In genomic region chr21:38505654-38506523, GRCh38 we compare ENCODE assay signal across 8 cellular contexts. TPM values are rescaled to one million over a fixed set of nuclear protein-coding genes. Genes with fewer than 3 reads are reported as not detected.
DNase-seq lines count a peak whose midpoint lies in the region; ATAC-seq, FAIRE-seq and TF ChIP-seq lines count a peak whose summit lies in the region.

No MANE protein-coding gene starts in this region.

- H3K4me3 Mint-ChIP-seq in type B pancreatic cell = no peak overlapping the region
- no peak overlapping the region for H3K4me3 Mint-ChIP-seq in activated naive CD8-positive, alpha-beta T cell treated with anti-CD3 and anti-CD28 coated beads for 36 hours

- no peaks in the 10 kb centered on the region for H3K9me3 Mint-ChIP-seq in type B pancreatic cell
- no peaks in the 10 kb centered on the region for H3K9me3 Mint-ChIP-seq in activated naive CD8-positive, alpha-beta T cell treated with anti-CD3 and anti-CD28 coated beads for 36 hours

- H3K36me3 Mint-ChIP-seq in type B pancreatic cell = no peaks in the 10 kb centered on the region
- no peaks in the 10 kb centered on the region for H3K36me3 Mint-ChIP-seq in activated naive CD8-positive, alpha-beta T cell treated with anti-CD3 and anti-CD28 coated beads for 36 hours

- no peak for ATAC-seq in HG03469 (IDR thresholded peaks at IDR 0.05; ENCODE audit: unreplicated experiment)

- H3K36me3 ChIP-seq in bronchial epithelial cell (ENCODE audit: control insufficient read depth, insufficient read depth, low read length) = no peaks in the 10 kb centered on the region

- no peak overlapping the region for H3K27ac Mint-ChIP-seq in type B pancreatic cell
- no peak overlapping the region for H3K27ac Mint-ChIP-seq in activated naive CD8-positive, alpha-beta T cell treated with anti-CD3 and anti-CD28 coated beads for 36 hours

- peak; percentile 61 for DNase-seq in DMS53 treated with DMSO at 0.1 percent for 48 hours (lab: John Stamatoyannopoulos, UW; ENCODE audit: unreplicated experiment)
- peak; percentile 82 for DNase-seq in Jurkat, Clone E6-1 (ENCODE audit: low read depth, low spot score)
- peak; percentile 68 for DNase-seq in NOMO-1 treated with DMSO at 0.1 percent for 48 hours (lab: John Stamatoyannopoulos, UW; ENCODE audit: unreplicated experiment)
- peak; percentile 77 for DNase-seq in bronchial epithelial cell (ENCODE audit: low read depth)
- DNase-seq in kidney tubule cell (ENCODE audit: low spot score) = peak; percentile 65
- no peak for DNase-seq in type B pancreatic cell (ENCODE audit: extremely low spot score, unreplicated experiment)
- no peak for DNase-seq in activated naive CD8-positive, alpha-beta T cell treated with anti-CD3 and anti-CD28 coated beads for 36 hours

- H3K4me1 Mint-ChIP-seq in type B pancreatic cell (ENCODE audit: unreplicated experiment) = peaks cover 31% of the 10 kb centered on the region
- peaks cover 1% of the 10 kb centered on the region for H3K4me1 Mint-ChIP-seq in activated naive CD8-positive, alpha-beta T cell treated with anti-CD3 and anti-CD28 coated beads for 36 hours

- H3K27me3 ChIP-seq in bronchial epithelial cell (ENCODE audit: control insufficient read depth, insufficient read depth, low read length) = no peaks in the 10 kb centered on the region

- H3K4me3 ChIP-seq in Jurkat, Clone E6-1 (ENCODE audit: low read length) = no peak overlapping the region
- H3K4me3 ChIP-seq in bronchial epithelial cell (ENCODE audit: low read depth, low read length) = no peak overlapping the region

- no peak for FAIRE-seq in bronchial epithelial cell (lab: Jason Lieb, UNC)

- TF ChIP-seq CTCF in bronchial epithelial cell (IDR thresholded peaks at IDR 0.05; ENCODE audit: insufficient read depth, low read length, severe bottlenecking) (peak; percentile 68), type B pancreatic cell (conservative IDR thresholded peaks at IDR 0.05) (peak; percentile 83)

- peaks cover 8% of the 10 kb centered on the region for H3K27me3 Mint-ChIP-seq in type B pancreatic cell
- H3K27me3 Mint-ChIP-seq in activated naive CD8-positive, alpha-beta T cell treated with anti-CD3 and anti-CD28 coated beads for 36 hours = peaks cover 49% of the 10 kb centered on the region

RNA-seq across cellular contexts. Expression of gene ERG, which starts 7.6 kb away (rescaled TPM):
- polyA plus RNA-seq in Jurkat, Clone E6-1 (2012; ENCODE audit: insufficient read depth, insufficient read length) = 2.2 TPM
- total RNA-seq in bronchial epithelial cell = under 0.01 TPM in 1 of 2 replicates, not detected in the other
- total RNA-seq in type B pancreatic cell (ENCODE audit: low replicate concordance) = 6.8 TPM in 1 of 2 replicates, not detected in the other
- total RNA-seq in activated naive CD8-positive, alpha-beta T cell treated with anti-CD3 and anti-CD28 coated beads for 36 hours = not detected

Comparison
In these comparisons a context has a peak if more than half of its experiments do, and no peak if none do; other contexts are left out.
1. DNase-seq: peak in DMS53 treated with DMSO at 0.1 percent for 48 hours (single experiment), Jurkat, Clone E6-1 (single experiment), NOMO-1 treated with DMSO at 0.1 percent for 48 hours (single experiment), bronchial epithelial cell (single experiment) and kidney tubule cell (single experiment); none in type B pancreatic cell (single experiment) and activated naive CD8-positive, alpha-beta T cell treated with anti-CD3 and anti-CD28 coated beads for 36 hours (single experiment).